In genomic region chr15:30922469-30923311, GRCh38 we compare ENCODE assay signal across 9 cellular contexts. TPM values are rescaled to one million over a fixed set of nuclear protein-coding genes. Genes with fewer than 3 reads are reported as not detected.
DNase-seq lines count a peak whose midpoint lies in the region; TF ChIP-seq lines count a peak whose summit lies in the region.
"Had no signal": no experiment of that assay in that cellular context is flagged by ENCODE, and none has a peak within 500 bp of the region (broad histone marks: within the 10 kb centered on the region; RNA-seq: fewer than 3 reads in every experiment).

No MANE protein-coding gene starts in this region.

- TF ChIP-seq CTCF in astrocyte of the spinal cord (IDR thresholded peaks at IDR 0.05; ENCODE audit: low read depth, low read length) = no peak

- H3K27ac ChIP-seq in rectal smooth muscle tissue (ENCODE audit: low read depth, low read length) = peak overlapping the region; percentile 12

- in situ Hi-C loops in G401 (cut with HindIII; ENCODE audit: low sequenced_read_pairs) (no loop called here), astrocyte of the spinal cord (cut with HindIII; ENCODE audit: low sequenced_read_pairs) (no loop called here)

- H3K9ac ChIP-seq in rectal smooth muscle tissue (ENCODE audit: low read length) = no peak overlapping the region

- DNase-seq in G401 (ENCODE audit: low spot score) = peak; percentile 25
- peak; percentile 83 for DNase-seq in astrocyte of the spinal cord (ENCODE audit: low read depth, low spot score)
- DNase-seq in hepatic stellate cell (ENCODE audit: low spot score) = peak; percentile 23
- no peak for DNase-seq in GM03348 (ENCODE audit: low spot score)
- DNase-seq in RPMI8226 = no peak
- no peak for DNase-seq in NOMO-1 (lab: John Stamatoyannopoulos, UW; ENCODE audit: unreplicated experiment in 2 of 2)
- DNase-seq in SK-N-DZ (ENCODE audit: low spot score) = no peak
- DNase-seq: NCI-H2171 had no signal

- peaks cover 44% of the 10 kb centered on the region for H3K36me3 ChIP-seq in rectal smooth muscle tissue (ENCODE audit: control insufficient read depth, insufficient read depth, low read length)

- no peaks in the 10 kb centered on the region for H3K27me3 ChIP-seq in rectal smooth muscle tissue (ENCODE audit: control insufficient read depth, insufficient read depth, low read length)

- H3K4me3 ChIP-seq in astrocyte of the spinal cord (ENCODE audit: low read depth, low read length) (no peak overlapping the region), rectal smooth muscle tissue (ENCODE audit: low read length) (no peak overlapping the region)

- H3K4me1 ChIP-seq in rectal smooth muscle tissue (ENCODE audit: control insufficient read depth, insufficient read depth, low read length) = no peaks in the 10 kb centered on the region

RNA-seq across cellular contexts. Expression of gene FAN1, which starts 19.0 kb away (rescaled TPM):
- total RNA-seq in G401 (2014; rRNA removed; shearing (Covaris generic)) = 13.6 and 17.6 TPM in 2 replicates
- polyA plus RNA-seq in SK-N-DZ (2014; cell fraction: cytosol; rRNA removed) = 24.8 and 31.7 TPM in 2 replicates
- 58.8 and 60.1 TPM in 2 replicates for polyA plus RNA-seq in SK-N-DZ (2014; cell fraction: nucleus; rRNA removed)

Comparison
In these comparisons a context has a peak if more than half of its experiments do, and no peak if none do; other contexts are left out.
1. DNase-seq: peak in G401 (single experiment), astrocyte of the spinal cord (single experiment) and hepatic stellate cell (single experiment); none in GM03348 (single experiment), RPMI8226 (single experiment), NOMO-1 (0 of 2) and SK-N-DZ (single experiment).